9 cellular contexts compared by ENCODE assay signal in genomic region chr5:32942225-32942989, GRCh38.
A peak's percentile ranks its signal among the peaks of the same experiment; 100 is the strongest.
DNase-seq lines count a peak whose midpoint lies in the region; ATAC-seq and TF ChIP-seq lines count a peak whose summit lies in the region.
"Had no signal": no experiment of that assay in that cellular context is flagged by ENCODE, and none has a peak within 500 bp of the region (broad histone marks: within the 10 kb centered on the region; RNA-seq: fewer than 3 reads in every experiment).

No MANE protein-coding gene starts in this region.

- H3K27me3 ChIP-seq in BE2C (no peaks in the 10 kb centered on the region), sigmoid colon (no peaks in the 10 kb centered on the region)

- H3K4me1 ChIP-seq in BE2C (no peaks in the 10 kb centered on the region), sigmoid colon (no peaks in the 10 kb centered on the region)

- no peak overlapping the region for H3K4me3 ChIP-seq in BE2C (ENCODE audit: low read depth, low read length)
- no peak overlapping the region for H3K4me3 ChIP-seq in sigmoid colon

- no peak overlapping the region for H3K27ac ChIP-seq in sigmoid colon
- H3K27ac ChIP-seq: epithelial cell of prostate had no signal

- TF ChIP-seq EP300 in sigmoid colon (IDR thresholded peaks at IDR 0.05) = no peak

- peak; percentile 82 for ATAC-seq in GM18861 (IDR thresholded peaks at IDR 0.05; ENCODE audit: unreplicated experiment)
- ATAC-seq in HG03280 (IDR thresholded peaks at IDR 0.05; ENCODE audit: unreplicated experiment) = peak; percentile 88
- no peak for ATAC-seq in sciatic nerve

- TF ChIP-seq POLR2A in sigmoid colon (IDR thresholded peaks at IDR 0.05) = no peak

- 61 to 76% methylated on average over 6 of the region's 6 CpGs for WGBS in sigmoid colon, 2 donors

- no peaks in the 10 kb centered on the region for H3K36me3 ChIP-seq in BE2C
- H3K36me3 ChIP-seq in sigmoid colon = no peaks in the 10 kb centered on the region

- H3K9me3 ChIP-seq in BE2C (no peaks in the 10 kb centered on the region), sigmoid colon (no peaks in the 10 kb centered on the region)

- intact Hi-C loops in sigmoid colon (cut with DNase I) = no loop called here
- intact Hi-C loops in sciatic nerve (cut with DNase I) = no loop called here

- peak; percentile 54 for TF ChIP-seq CTCF in BE2C (IDR thresholded peaks at IDR 0.05; ENCODE audit: low read depth, low read length)
- no peak for TF ChIP-seq CTCF in sigmoid colon (IDR thresholded peaks at IDR 0.05)

- peak; percentile 25 for DNase-seq in BE2C
- DNase-seq in RKO (ENCODE audit: low spot score) = peak; percentile 15
- DNase-seq in iPS-NIHi11 (ENCODE audit: low spot score) = peak; percentile 66
- DNase-seq in mesenteric fat pad (ENCODE audit: low spot score) = no peak
- no peak for DNase-seq in sigmoid colon
- DNase-seq in sciatic nerve (ENCODE audit: low spot score) = no peak

Comparison
In these comparisons a context has a peak if more than half of its experiments do, and no peak if none do; other contexts are left out.
1. DNase-seq: peak in BE2C (single experiment), RKO (single experiment) and iPS-NIHi11 (single experiment); none in mesenteric fat pad (single experiment), sigmoid colon (single experiment) and sciatic nerve (single experiment).